Comparison of ENCODE assay signal across 1 cellular context in the genomic region with DNA sequence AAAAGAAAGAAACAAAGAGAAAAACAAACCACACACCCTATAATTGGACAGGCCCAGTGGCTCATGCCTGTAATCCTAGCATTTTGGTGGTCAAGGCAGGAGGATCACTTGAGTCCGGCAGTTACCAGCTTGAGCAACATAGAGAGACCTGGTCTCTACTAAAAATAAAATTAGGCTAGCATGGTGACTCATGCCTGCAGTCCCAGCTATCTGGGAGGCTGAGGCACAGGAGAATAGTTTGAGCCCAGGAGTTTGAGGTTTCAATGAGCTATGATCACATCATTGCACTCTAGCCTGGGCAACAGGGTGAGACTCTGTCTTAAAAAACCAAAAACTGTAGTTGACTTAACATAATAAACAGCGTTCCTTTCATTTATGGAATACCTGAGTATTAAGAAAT.
TF ChIP-seq lines count a peak whose summit lies in the region.

No MANE protein-coding gene starts in this region.

TF ChIP-seq in GM23338, 12 proteins besides CTCF, POLR2A, EP300 and RAD21 (continued from another document):
- TF ChIP-seq, protein P1, sequence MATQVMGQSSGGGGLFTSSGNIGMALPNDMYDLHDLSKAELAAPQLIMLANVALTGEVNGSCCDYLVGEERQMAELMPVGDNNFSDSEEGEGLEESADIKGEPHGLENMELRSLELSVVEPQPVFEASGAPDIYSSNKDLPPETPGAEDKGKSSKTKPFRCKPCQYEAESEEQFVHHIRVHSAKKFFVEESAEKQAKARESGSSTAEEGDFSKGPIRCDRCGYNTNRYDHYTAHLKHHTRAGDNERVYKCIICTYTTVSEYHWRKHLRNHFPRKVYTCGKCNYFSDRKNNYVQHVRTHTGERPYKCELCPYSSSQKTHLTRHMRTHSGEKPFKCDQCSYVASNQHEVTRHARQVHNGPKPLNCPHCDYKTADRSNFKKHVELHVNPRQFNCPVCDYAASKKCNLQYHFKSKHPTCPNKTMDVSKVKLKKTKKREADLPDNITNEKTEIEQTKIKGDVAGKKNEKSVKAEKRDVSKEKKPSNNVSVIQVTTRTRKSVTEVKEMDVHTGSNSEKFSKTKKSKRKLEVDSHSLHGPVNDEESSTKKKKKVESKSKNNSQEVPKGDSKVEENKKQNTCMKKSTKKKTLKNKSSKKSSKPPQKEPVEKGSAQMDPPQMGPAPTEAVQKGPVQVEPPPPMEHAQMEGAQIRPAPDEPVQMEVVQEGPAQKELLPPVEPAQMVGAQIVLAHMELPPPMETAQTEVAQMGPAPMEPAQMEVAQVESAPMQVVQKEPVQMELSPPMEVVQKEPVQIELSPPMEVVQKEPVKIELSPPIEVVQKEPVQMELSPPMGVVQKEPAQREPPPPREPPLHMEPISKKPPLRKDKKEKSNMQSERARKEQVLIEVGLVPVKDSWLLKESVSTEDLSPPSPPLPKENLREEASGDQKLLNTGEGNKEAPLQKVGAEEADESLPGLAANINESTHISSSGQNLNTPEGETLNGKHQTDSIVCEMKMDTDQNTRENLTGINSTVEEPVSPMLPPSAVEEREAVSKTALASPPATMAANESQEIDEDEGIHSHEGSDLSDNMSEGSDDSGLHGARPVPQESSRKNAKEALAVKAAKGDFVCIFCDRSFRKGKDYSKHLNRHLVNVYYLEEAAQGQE (IDR thresholded peaks at IDR 0.05; ENCODE audit: unreplicated experiment) = no peak
- TF ChIP-seq, protein P2, sequence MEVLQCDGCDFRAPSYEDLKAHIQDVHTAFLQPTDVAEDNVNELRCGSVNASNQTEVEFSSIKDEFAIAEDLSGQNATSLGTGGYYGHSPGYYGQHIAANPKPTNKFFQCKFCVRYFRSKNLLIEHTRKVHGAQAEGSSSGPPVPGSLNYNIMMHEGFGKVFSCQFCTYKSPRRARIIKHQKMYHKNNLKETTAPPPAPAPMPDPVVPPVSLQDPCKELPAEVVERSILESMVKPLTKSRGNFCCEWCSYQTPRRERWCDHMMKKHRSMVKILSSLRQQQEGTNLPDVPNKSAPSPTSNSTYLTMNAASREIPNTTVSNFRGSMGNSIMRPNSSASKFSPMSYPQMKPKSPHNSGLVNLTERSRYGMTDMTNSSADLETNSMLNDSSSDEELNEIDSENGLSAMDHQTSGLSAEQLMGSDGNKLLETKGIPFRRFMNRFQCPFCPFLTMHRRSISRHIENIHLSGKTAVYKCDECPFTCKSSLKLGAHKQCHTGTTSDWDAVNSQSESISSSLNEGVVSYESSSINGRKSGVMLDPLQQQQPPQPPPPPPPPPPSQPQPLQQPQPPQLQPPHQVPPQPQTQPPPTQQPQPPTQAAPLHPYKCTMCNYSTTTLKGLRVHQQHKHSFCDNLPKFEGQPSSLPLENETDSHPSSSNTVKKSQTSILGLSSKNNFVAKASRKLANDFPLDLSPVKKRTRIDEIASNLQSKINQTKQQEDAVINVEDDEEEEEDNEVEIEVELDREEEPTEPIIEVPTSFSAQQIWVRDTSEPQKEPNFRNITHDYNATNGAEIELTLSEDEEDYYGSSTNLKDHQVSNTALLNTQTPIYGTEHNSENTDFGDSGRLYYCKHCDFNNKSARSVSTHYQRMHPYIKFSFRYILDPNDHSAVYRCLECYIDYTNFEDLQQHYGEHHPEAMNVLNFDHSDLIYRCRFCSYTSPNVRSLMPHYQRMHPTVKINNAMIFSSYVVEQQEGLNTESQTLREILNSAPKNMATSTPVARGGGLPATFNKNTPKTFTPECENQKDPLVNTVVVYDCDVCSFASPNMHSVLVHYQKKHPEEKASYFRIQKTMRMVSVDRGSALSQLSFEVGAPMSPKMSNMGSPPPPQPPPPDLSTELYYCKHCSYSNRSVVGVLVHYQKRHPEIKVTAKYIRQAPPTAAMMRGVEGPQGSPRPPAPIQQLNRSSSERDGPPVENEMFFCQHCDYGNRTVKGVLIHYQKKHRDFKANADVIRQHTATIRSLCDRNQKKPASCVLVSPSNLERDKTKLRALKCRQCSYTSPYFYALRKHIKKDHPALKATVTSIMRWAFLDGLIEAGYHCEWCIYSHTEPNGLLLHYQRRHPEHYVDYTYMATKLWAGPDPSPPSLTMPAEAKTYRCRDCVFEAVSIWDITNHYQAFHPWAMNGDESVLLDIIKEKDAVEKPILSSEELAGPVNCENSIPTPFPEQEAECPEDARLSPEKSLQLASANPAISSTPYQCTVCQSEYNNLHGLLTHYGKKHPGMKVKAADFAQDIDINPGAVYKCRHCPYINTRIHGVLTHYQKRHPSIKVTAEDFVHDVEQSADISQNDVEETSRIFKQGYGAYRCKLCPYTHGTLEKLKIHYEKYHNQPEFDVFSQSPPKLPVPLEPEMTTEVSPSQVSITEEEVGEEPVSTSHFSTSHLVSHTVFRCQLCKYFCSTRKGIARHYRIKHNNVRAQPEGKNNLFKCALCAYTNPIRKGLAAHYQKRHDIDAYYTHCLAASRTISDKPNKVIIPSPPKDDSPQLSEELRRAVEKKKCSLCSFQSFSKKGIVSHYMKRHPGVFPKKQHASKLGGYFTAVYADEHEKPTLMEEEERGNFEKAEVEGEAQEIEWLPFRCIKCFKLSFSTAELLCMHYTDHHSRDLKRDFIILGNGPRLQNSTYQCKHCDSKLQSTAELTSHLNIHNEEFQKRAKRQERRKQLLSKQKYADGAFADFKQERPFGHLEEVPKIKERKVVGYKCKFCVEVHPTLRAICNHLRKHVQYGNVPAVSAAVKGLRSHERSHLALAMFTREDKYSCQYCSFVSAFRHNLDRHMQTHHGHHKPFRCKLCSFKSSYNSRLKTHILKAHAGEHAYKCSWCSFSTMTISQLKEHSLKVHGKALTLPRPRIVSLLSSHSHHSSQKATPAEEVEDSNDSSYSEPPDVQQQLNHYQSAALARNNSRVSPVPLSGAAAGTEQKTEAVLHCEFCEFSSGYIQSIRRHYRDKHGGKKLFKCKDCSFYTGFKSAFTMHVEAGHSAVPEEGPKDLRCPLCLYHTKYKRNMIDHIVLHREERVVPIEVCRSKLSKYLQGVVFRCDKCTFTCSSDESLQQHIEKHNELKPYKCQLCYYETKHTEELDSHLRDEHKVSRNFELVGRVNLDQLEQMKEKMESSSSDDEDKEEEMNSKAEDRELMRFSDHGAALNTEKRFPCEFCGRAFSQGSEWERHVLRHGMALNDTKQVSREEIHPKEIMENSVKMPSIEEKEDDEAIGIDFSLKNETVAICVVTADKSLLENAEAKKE (CRISPR knock-in tag; IDR thresholded peaks at IDR 0.05) = no peak
- TF ChIP-seq ZNF114 (CRISPR knock-in tag; IDR thresholded peaks at IDR 0.05) = no peak
